Comparison of ENCODE assay signal across 1 cellular context in genomic region chr9:82492274-82492673, GRCh38.
TF ChIP-seq lines count a peak whose summit lies in the region.

No MANE protein-coding gene starts in this region.

TF ChIP-seq in A549, 52 proteins besides CTCF, POLR2A, EP300 and RAD21 (continued from another document):
- TF ChIP-seq NFE2L2 (conservative IDR thresholded peaks at IDR 0.05; ENCODE audit: low read length) (no peak), TP53 (CRISPR knock-in tag; IDR thresholded peaks at IDR 0.05) (no peak), SMC3 (IDR thresholded peaks at IDR 0.05) (no peak), POLR2AphosphoS2 (conservative IDR thresholded peaks at IDR 0.05; ENCODE audit: low read length) (no peak), CBX8 (IDR thresholded peaks at IDR 0.05) (no peak), NPAS2 (CRISPR knock-in tag; IDR thresholded peaks at IDR 0.05; ENCODE audit: borderline replicate concordance) (no peak), EHMT2 (IDR thresholded peaks at IDR 0.05; ENCODE audit: low read depth) (no peak), ZFP36 (IDR thresholded peaks at IDR 0.05; ENCODE audit: borderline replicate concordance, partially characterized antibody) (no peak), TFCP2L1 (CRISPR knock-in tag; IDR thresholded peaks at IDR 0.05) (no peak)
- TF ChIP-seq, protein P1, sequence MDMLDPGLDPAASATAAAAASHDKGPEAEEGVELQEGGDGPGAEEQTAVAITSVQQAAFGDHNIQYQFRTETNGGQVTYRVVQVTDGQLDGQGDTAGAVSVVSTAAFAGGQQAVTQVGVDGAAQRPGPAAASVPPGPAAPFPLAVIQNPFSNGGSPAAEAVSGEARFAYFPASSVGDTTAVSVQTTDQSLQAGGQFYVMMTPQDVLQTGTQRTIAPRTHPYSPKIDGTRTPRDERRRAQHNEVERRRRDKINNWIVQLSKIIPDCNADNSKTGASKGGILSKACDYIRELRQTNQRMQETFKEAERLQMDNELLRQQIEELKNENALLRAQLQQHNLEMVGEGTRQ (IDR thresholded peaks at IDR 0.05), result no peak
- TF ChIP-seq, protein P2, sequence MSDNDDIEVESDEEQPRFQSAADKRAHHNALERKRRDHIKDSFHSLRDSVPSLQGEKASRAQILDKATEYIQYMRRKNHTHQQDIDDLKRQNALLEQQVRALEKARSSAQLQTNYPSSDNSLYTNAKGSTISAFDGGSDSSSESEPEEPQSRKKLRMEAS (IDR thresholded peaks at IDR 0.05), result no peak
